In genomic region chr5:16455670-16456069, GRCh38 we compare ENCODE assay signal across 1 cellular context.
TF ChIP-seq lines count a peak whose summit lies in the region.

No MANE protein-coding gene starts in this region.

TF ChIP-seq in HCT116, 20 proteins besides CTCF, POLR2A, EP300 and RAD21:
- TF ChIP-seq EZH2 (IDR thresholded peaks at IDR 0.05) (no peak), YY1 (IDR thresholded peaks at IDR 0.05; ENCODE audit: extremely low read depth, insufficient replicate concordance, low read depth, low read length) (no peak), TCF7L2 (IDR thresholded peaks at IDR 0.05; ENCODE audit: borderline replicate concordance, extremely low read depth, insufficient read depth, insufficient read length) (no peak), MAX (IDR thresholded peaks at IDR 0.05) (no peak), SRF (IDR thresholded peaks at IDR 0.05; ENCODE audit: low read depth) (no peak), ATF3 (IDR thresholded peaks at IDR 0.05) (no peak), EZH2phosphoT487 (IDR thresholded peaks at IDR 0.05; ENCODE audit: borderline replicate concordance) (no peak)
